ENCODE assay signal across 20 cellular contexts in the genomic region with DNA sequence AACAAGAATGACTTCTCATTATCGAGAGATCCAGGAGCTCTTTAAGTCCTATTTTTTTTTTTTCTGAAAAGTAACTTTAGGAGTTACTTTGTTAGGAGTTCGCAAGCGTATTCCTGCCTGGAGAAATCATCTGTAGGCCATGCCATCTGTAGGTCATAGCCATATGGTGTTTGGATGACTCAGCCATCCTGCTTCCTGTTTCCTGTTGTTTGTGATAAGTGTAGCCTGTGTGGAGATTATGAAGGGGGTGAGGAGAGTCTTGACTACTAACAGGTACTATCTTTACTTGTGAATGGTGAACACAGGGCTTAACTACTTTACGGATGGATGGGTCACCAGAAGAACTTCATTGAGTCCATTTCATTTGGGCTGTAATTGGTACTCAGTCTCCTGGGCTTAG.
DNase-seq lines count a peak whose midpoint lies in the region; ATAC-seq and TF ChIP-seq lines count a peak whose summit lies in the region.
"Had no signal": no experiment of that assay in that cellular context is flagged by ENCODE, and none has a peak within 500 bp of the region (broad histone marks: within the 10 kb centered on the region; RNA-seq: fewer than 3 reads in every experiment).

No MANE protein-coding gene starts in this region.

- no peak for TF ChIP-seq CTCF in cardiac fibroblast (IDR thresholded peaks at IDR 0.05; ENCODE audit: low read depth, low read length)

- DNase-seq in EL: peak; percentile 36
- DNase-seq in NCI-H2171 treated with DMSO at 0.1 percent for 48 hours (lab: John Stamatoyannopoulos, UW): peak; percentile 93
- peak; percentile 9 to 28 for DNase-seq in cardiac fibroblast (ENCODE audit: low read depth in 2 of 2)
- DNase-seq in lung microvascular endothelial cell (ENCODE audit: low read depth in 2 of 2): peak; percentile 53 to 95
- no peak for DNase-seq in left colon
- DNase-seq in hypothalamus (lab: John Stamatoyannopoulos, UW): no peak
- DNase-seq in head of caudate nucleus: no peak
- DNase-seq: activated CD8-positive, alpha-beta T cell treated with anti-CD3 and anti-CD28 coated beads, Interleukin-2, amount 10 ng/mL, durations not matched to agents 7 days and 5 days; activated naive CD8-positive, alpha-beta T cell treated with anti-CD3 and anti-CD28 coated beads, Interleukin-2, amount 50 U/mL, for 24 hours; effector CD8-positive, alpha-beta T cell; GOT3; Karpas-422; naive thymus-derived CD8-positive, alpha-beta T cell; NCI-H446; SHP77 treated with DMSO at 0.1 percent for 48 hours; stimulated activated naive CD4-positive, alpha-beta T cell had no signal

- ATAC-seq in HG02571 (IDR thresholded peaks at IDR 0.05; ENCODE audit: unreplicated experiment): no peak
- ATAC-seq in left colon: no peak
- ATAC-seq: activated CD8-positive, alpha-beta T cell treated with anti-CD3 and anti-CD28 coated beads, Interleukin-2, amount 10 ng/mL, durations not matched to agents 7 days and 5 days; activated naive CD8-positive, alpha-beta T cell treated with anti-CD3 and anti-CD28 coated beads, Interleukin-2, amount 50 U/mL, for 24 hours; gastroesophageal sphincter; naive thymus-derived CD8-positive, alpha-beta T cell had no signal

- intact Hi-C loops in left colon (cut with DNase I, micrococcal nuclease): no loop called here
- intact Hi-C loops in head of caudate nucleus (cut with DNase I): no loop called here

- no peak overlapping the region for H3K4me3 ChIP-seq in cardiac fibroblast (replicated peaks in 1 of 2; ENCODE audit: low read depth in 2 of 2, low read length in 2 of 2)
- H3K4me3 ChIP-seq: gastroesophageal sphincter, lung, tibial nerve had no signal

Comparison
In these comparisons a context has a peak if more than half of its experiments do, and no peak if none do; other contexts are left out.
1. DNase-seq: peak in EL (single experiment), NCI-H2171 treated with DMSO at 0.1 percent for 48 hours (single experiment), cardiac fibroblast (2 of 2) and lung microvascular endothelial cell (2 of 2); none in left colon (0 of 2), hypothalamus (0 of 51) and head of caudate nucleus (0 of 42).